In genomic region chr6:89355511-89356185, GRCh38 we compare ENCODE assay signal across 1 cellular context.
TF ChIP-seq lines count a peak whose summit lies in the region.

No MANE protein-coding gene starts in this region.

TF ChIP-seq in WTC11, 78 proteins besides CTCF, POLR2A, EP300 and RAD21 (continued from another document):
- no peak for TF ChIP-seq GTF2I (CRISPR knock-in tag; conservative IDR thresholded peaks at IDR 0.05)
- no peak for TF ChIP-seq ZNF219 (CRISPR knock-in tag; IDR thresholded peaks at IDR 0.05; ENCODE audit: borderline replicate concordance)
- TF ChIP-seq, protein P1, sequence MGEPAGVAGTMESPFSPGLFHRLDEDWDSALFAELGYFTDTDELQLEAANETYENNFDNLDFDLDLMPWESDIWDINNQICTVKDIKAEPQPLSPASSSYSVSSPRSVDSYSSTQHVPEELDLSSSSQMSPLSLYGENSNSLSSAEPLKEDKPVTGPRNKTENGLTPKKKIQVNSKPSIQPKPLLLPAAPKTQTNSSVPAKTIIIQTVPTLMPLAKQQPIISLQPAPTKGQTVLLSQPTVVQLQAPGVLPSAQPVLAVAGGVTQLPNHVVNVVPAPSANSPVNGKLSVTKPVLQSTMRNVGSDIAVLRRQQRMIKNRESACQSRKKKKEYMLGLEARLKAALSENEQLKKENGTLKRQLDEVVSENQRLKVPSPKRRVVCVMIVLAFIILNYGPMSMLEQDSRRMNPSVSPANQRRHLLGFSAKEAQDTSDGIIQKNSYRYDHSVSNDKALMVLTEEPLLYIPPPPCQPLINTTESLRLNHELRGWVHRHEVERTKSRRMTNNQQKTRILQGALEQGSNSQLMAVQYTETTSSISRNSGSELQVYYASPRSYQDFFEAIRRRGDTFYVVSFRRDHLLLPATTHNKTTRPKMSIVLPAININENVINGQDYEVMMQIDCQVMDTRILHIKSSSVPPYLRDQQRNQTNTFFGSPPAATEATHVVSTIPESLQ (CRISPR knock-in tag; IDR thresholded peaks at IDR 0.05) = no peak
- TF ChIP-seq ETV6 (CRISPR knock-in tag; IDR thresholded peaks at IDR 0.05) = no peak
- no peak for TF ChIP-seq FOXJ3 (CRISPR knock-in tag; IDR thresholded peaks at IDR 0.05; ENCODE audit: borderline replicate concordance)
- TF ChIP-seq USF2 (CRISPR knock-in tag; IDR thresholded peaks at IDR 0.05) = no peak
- TF ChIP-seq, protein P2, sequence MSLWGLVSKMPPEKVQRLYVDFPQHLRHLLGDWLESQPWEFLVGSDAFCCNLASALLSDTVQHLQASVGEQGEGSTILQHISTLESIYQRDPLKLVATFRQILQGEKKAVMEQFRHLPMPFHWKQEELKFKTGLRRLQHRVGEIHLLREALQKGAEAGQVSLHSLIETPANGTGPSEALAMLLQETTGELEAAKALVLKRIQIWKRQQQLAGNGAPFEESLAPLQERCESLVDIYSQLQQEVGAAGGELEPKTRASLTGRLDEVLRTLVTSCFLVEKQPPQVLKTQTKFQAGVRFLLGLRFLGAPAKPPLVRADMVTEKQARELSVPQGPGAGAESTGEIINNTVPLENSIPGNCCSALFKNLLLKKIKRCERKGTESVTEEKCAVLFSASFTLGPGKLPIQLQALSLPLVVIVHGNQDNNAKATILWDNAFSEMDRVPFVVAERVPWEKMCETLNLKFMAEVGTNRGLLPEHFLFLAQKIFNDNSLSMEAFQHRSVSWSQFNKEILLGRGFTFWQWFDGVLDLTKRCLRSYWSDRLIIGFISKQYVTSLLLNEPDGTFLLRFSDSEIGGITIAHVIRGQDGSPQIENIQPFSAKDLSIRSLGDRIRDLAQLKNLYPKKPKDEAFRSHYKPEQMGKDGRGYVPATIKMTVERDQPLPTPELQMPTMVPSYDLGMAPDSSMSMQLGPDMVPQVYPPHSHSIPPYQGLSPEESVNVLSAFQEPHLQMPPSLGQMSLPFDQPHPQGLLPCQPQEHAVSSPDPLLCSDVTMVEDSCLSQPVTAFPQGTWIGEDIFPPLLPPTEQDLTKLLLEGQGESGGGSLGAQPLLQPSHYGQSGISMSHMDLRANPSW (CRISPR knock-in tag; conservative IDR thresholded peaks at IDR 0.05; ENCODE audit: low read depth) = no peak
- TF ChIP-seq MLX (CRISPR knock-in tag; IDR thresholded peaks at IDR 0.05) = no peak
- TF ChIP-seq ZNF138 (CRISPR knock-in tag; conservative IDR thresholded peaks at IDR 0.05) = no peak
- TF ChIP-seq ZNF512 (CRISPR knock-in tag; IDR thresholded peaks at IDR 0.05; ENCODE audit: borderline replicate concordance) = no peak
- TF ChIP-seq FOXP1 (CRISPR knock-in tag; IDR thresholded peaks at IDR 0.05; ENCODE audit: borderline replicate concordance) = no peak
TF ChIP-seq in WTC11: peak in this region for 0.
